ENCODE assay signal across 1 cellular context in the genomic region with DNA sequence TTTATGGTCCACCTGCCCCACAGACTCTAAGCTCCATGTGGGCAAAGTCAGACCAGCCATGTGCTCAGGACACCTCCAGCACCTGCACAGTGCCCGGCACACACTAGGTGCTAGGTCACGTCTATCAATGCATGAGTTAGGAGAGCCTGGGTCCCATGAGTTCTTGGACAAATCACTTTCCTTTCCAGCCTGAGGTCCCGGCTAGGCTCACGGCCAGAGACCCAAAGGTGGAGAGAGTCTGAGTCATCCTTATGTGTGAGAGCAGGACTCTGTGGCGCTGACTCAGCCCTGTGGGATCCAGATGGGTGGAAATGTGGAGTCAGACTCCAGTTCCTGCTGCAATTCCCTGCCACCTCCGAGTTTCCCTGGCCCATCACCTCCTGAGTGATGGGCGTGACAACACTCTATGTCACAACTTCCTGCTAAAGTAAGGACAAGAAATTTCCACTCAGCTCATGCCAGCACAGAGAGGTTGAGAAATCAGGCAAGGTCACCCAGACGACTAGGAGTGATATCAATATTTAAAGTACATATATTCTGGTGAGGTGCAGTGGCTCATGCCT.
TF ChIP-seq lines count a peak whose summit lies in the region.

No MANE protein-coding gene starts in this region.

TF ChIP-seq in IMR-90, 13 proteins besides CTCF, POLR2A, EP300 and RAD21:
- TF ChIP-seq MAZ (IDR thresholded peaks at IDR 0.05; ENCODE audit: borderline replicate concordance, low read depth, low read length) (peak; percentile 34; the same call in 1 of the 2 replicates), MXI1 (IDR thresholded peaks at IDR 0.05; ENCODE audit: borderline replicate concordance, low read depth, low read length) (peak; percentile 55; the same call in 1 of the 2 replicates), RCOR1 (IDR thresholded peaks at IDR 0.05; ENCODE audit: insufficient replicate concordance, low read length) (peak; percentile 81), CHD1 (IDR thresholded peaks at IDR 0.05; ENCODE audit: low read depth, low read length) (no peak), SMC3 (IDR thresholded peaks at IDR 0.05; ENCODE audit: low read depth, low read length) (no peak), NFE2L2 (IDR thresholded peaks at IDR 0.05; ENCODE audit: low read depth, low read length) (peak; percentile 75), CEBPB (IDR thresholded peaks at IDR 0.05; ENCODE audit: low read depth, low read length) (peak; percentile 99), FOS (IDR thresholded peaks at IDR 0.05; ENCODE audit: low read depth, low read length) (peak; percentile 99), RFX5 (IDR thresholded peaks at IDR 0.05; ENCODE audit: low read depth, low read length) (no peak; the same call in 1 of the 2 replicates), MAFK (IDR thresholded peaks at IDR 0.05; ENCODE audit: low read depth, low read length) (peak; percentile 84), BHLHE40 (IDR thresholded peaks at IDR 0.05; ENCODE audit: low read depth, low read length) (peak; percentile 70)
- TF ChIP-seq, protein P1, sequence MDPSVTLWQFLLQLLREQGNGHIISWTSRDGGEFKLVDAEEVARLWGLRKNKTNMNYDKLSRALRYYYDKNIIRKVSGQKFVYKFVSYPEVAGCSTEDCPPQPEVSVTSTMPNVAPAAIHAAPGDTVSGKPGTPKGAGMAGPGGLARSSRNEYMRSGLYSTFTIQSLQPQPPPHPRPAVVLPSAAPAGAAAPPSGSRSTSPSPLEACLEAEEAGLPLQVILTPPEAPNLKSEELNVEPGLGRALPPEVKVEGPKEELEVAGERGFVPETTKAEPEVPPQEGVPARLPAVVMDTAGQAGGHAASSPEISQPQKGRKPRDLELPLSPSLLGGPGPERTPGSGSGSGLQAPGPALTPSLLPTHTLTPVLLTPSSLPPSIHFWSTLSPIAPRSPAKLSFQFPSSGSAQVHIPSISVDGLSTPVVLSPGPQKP (IDR thresholded peaks at IDR 0.05; ENCODE audit: borderline replicate concordance, low read depth, low read length) = no peak
- TF ChIP-seq, protein P2, sequence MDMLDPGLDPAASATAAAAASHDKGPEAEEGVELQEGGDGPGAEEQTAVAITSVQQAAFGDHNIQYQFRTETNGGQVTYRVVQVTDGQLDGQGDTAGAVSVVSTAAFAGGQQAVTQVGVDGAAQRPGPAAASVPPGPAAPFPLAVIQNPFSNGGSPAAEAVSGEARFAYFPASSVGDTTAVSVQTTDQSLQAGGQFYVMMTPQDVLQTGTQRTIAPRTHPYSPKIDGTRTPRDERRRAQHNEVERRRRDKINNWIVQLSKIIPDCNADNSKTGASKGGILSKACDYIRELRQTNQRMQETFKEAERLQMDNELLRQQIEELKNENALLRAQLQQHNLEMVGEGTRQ (IDR thresholded peaks at IDR 0.05; ENCODE audit: low read depth, low read length) = peak; percentile 45
